4 cellular contexts compared by ENCODE assay signal in genomic region chr2:27538839-27539450, GRCh38. TPM values are rescaled to one million over a fixed set of nuclear protein-coding genes. Genes with fewer than 3 reads are reported as not detected.
"Had no signal": no experiment of that assay in that cellular context is flagged by ENCODE, and none has a peak within 500 bp of the region (broad histone marks: within the 10 kb centered on the region; RNA-seq: fewer than 3 reads in every experiment).

No MANE protein-coding gene starts in this region.

RNA-seq across cellular contexts. Expression of gene GCKR, which starts 42.3 kb away (rescaled TPM):
- total RNA-seq: M059J, PC-3, Right ventricle myocardium superior, SJSA1 had no signal

RNA-seq across cellular contexts. Expression of gene ZNF512, which starts 43.9 kb away (rescaled TPM):
- total RNA-seq: PC-3 had no signal
